Comparison of ENCODE assay signal across 8 cellular contexts in genomic region chr2:230219419-230220331, GRCh38. TPM values are rescaled to one million over a fixed set of nuclear protein-coding genes. Genes with fewer than 3 reads are reported as not detected.
DNase-seq lines count a peak whose midpoint lies in the region; ATAC-seq and TF ChIP-seq lines count a peak whose summit lies in the region.

SP110 (minus strand) TSS chr2:230219984; CDS start chr2:230216927, 3,057 bp downstream.

- H3K9me3 Mint-ChIP-seq in CD8-positive, alpha-beta memory T cell, result no peaks in the 10 kb centered on the region

- ATAC-seq in GM19455 (IDR thresholded peaks at IDR 0.05; ENCODE audit: unreplicated experiment), result peak; percentile 78

- intact Hi-C loops in cardiac septum (cut with DNase I), result loop anchor here (5.0 kb wide), 1 partner anchor 193 kb away; no protein-coding TSS in a partner anchor
- intact Hi-C loops in transverse colon (cut with DNase I; ENCODE audit: low total_unique reads), result no loop called here

- H3K9me3 ChIP-seq in CD8-positive, alpha-beta memory T cell (ENCODE audit: low read length), result no peaks in the 10 kb centered on the region
- no peaks in the 10 kb centered on the region for H3K9me3 ChIP-seq in transverse colon

- peak; percentile 53 to 84 (median 76) for DNase-seq in CD8-positive, alpha-beta memory T cell
- DNase-seq in HL-60 (ENCODE audit: low read depth in 1 of 2, low spot score in 1 of 2) (peak; percentile 72 to 91), SKM-1 treated with dmso at 0.1 percent for 144 hours (lab: John Stamatoyannopoulos, UW; ENCODE audit: unreplicated experiment) (peak; percentile 88), cardiac septum (ENCODE audit: low spot score) (peak; percentile 92), pons (ENCODE audit: low spot score) (peak; percentile 88), transverse colon (peak; percentile 86)
- DNase-seq in activated naive CD8-positive, alpha-beta T cell treated with anti-CD3 and anti-CD28 coated beads, Interleukin-2, amount 50 U/mL, for 16 hours (ENCODE audit: low read depth, low spot score), result peak; percentile 54

- peak within 1 kb of the TSS; percentile 92 to 99 (median 96) for H3K4me3 Mint-ChIP-seq in CD8-positive, alpha-beta memory T cell

- H3K27ac Mint-ChIP-seq in CD8-positive, alpha-beta memory T cell, result peak within 1 kb of the TSS; percentile 94 to 99 (median 98)

- WGBS in transverse colon (ENCODE audit: low coverage in 1 of 2), 2 donors, result 0 to 1% methylated on average over 9 to 19 of the region's 19 CpGs

- TF ChIP-seq CTCF in HL-60 (IDR thresholded peaks at IDR 0.05; ENCODE audit: insufficient read depth, low read length), result no peak
- no peak for TF ChIP-seq CTCF in transverse colon (IDR thresholded peaks at IDR 0.05)

- peaks cover 56 to 83% (median 73%) of the 10 kb centered on the region in 3 donors for H3K4me1 Mint-ChIP-seq in CD8-positive, alpha-beta memory T cell

- peaks cover 35% of the 10 kb centered on the region for H3K4me1 ChIP-seq in CD8-positive, alpha-beta memory T cell (ENCODE audit: insufficient read depth, low read length)
- peaks cover 0 to 22% (median 10%) of the 10 kb centered on the region in 4 donors for H3K4me1 ChIP-seq in transverse colon

- H3K27ac ChIP-seq in CD8-positive, alpha-beta memory T cell (ENCODE audit: low read depth, low read length), result peak within 1 kb of the TSS; percentile 44
- H3K27ac ChIP-seq in HL-60 (replicated peaks) (peak within 1 kb of the TSS; percentile 76), transverse colon (peak within 1 kb of the TSS; percentile 77 to 87 (median 86))

- peak; percentile 63 for TF ChIP-seq POLR2A in transverse colon (IDR thresholded peaks at IDR 0.05)

- peak within 1 kb of the TSS; percentile 78 for H3K4me3 ChIP-seq in CD8-positive, alpha-beta memory T cell (ENCODE audit: low read length)
- H3K4me3 ChIP-seq in HL-60 (replicated peaks; ENCODE audit: insufficient read depth, low read length) (peak within 1 kb of the TSS; percentile 67), transverse colon (peak within 1 kb of the TSS; percentile 47 to 81 (median 66))

- peaks cover 16 to 19% (median 17%) of the 10 kb centered on the region in 3 donors for H3K36me3 Mint-ChIP-seq in CD8-positive, alpha-beta memory T cell

- POLR2A ChIA-PET in CD8-positive, alpha-beta memory T cell (lab: Charles Lee), result interaction anchor here (0.6 to 1.4 kb wide), 4 partner anchors 12 to 97 kb away, joined by 3 to 7 read pairs (median 4); no protein-coding TSS in a partner anchor

- no peaks in the 10 kb centered on the region for H3K27me3 ChIP-seq in CD8-positive, alpha-beta memory T cell (ENCODE audit: insufficient read depth, low read length, poor library complexity, severe bottlenecking)
- H3K27me3 ChIP-seq in HL-60 (ENCODE audit: insufficient read depth, poor library complexity, severe bottlenecking) (no peaks in the 10 kb centered on the region), transverse colon (no peaks in the 10 kb centered on the region)

- peaks cover 20% of the 10 kb centered on the region for H3K36me3 ChIP-seq in CD8-positive, alpha-beta memory T cell (ENCODE audit: insufficient read depth, low read length)
- H3K36me3 ChIP-seq in transverse colon, result peaks cover 0 to 4% (median under 1%) of the 10 kb centered on the region in 4 donors

- in situ Hi-C loops in transverse colon (cut with MboI; ENCODE audit: low pct_ligation_motif_present in 1 of 4, low pct_unique_long_range_greater_than_20kb in 1 of 4, low sequenced_read_pairs in 3 of 4), result loop anchor here in 2 of 4 donors (25.0 kb wide), 1 partner anchor 393 kb away; no protein-coding TSS in a partner anchor

- CTCF ChIA-PET in CD8-positive, alpha-beta memory T cell (lab: Charles Lee), result interaction anchor here (1.0 to 1.6 kb wide), 4 partner anchors 17 to 391 kb away, joined by 3 to 5 read pairs (median 4); partner anchors contain the start of gene SP100

- TF ChIP-seq EP300 in transverse colon (IDR thresholded peaks at IDR 0.05; ENCODE audit: low read depth), result no peak

- no peaks in the 10 kb centered on the region for H3K27me3 Mint-ChIP-seq in CD8-positive, alpha-beta memory T cell

RNA-seq across cellular contexts. Expression of gene SP110, which starts in this region (rescaled TPM):
- 10 to 100 TPM; 55.2 to 57.9 TPM for total RNA-seq in CD8-positive, alpha-beta memory T cell
- polyA plus RNA-seq in CD8-positive, alpha-beta memory T cell, result 106 TPM
- 10.0 TPM for total RNA-seq in cardiac septum
- 10 to 100 TPM; 15.0 to 38.4 (median 29.5) TPM for total RNA-seq in transverse colon

Comparison
In these comparisons a context has a peak if more than half of its experiments do, and no peak if none do; other contexts are left out.
1. Peak in every context shown above with its lines: DNase-seq, ATAC-seq, H3K4me3 ChIP-seq and H3K27ac ChIP-seq.